Comparison of ENCODE assay signal across 1 cellular context in the genomic region with DNA sequence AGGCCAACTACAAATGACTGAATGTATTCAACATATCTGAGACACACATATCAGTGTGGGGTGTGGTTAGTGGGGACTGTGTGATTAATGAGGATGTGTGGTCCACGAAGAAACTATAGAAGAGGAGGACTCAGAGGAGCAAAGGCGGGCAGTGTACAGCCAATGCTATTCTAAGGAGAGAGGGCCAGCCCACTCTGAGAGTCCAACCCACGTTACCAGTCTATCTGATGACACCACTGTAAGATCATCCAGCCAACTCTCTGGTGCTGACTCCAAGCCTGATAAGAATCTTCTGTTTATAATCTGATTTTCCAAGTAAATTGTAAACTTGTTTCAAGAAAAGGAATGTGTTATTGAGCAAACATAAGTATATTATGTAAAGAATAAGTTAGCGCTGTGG.
TF ChIP-seq lines count a peak whose summit lies in the region.

No MANE protein-coding gene starts in this region.

TF ChIP-seq in SK-N-SH treated with all-trans-retinoic acid at 6 μM for 48 hours, 23 proteins besides CTCF, POLR2A, EP300 and RAD21 (continued from another document):
- TF ChIP-seq, protein P1, sequence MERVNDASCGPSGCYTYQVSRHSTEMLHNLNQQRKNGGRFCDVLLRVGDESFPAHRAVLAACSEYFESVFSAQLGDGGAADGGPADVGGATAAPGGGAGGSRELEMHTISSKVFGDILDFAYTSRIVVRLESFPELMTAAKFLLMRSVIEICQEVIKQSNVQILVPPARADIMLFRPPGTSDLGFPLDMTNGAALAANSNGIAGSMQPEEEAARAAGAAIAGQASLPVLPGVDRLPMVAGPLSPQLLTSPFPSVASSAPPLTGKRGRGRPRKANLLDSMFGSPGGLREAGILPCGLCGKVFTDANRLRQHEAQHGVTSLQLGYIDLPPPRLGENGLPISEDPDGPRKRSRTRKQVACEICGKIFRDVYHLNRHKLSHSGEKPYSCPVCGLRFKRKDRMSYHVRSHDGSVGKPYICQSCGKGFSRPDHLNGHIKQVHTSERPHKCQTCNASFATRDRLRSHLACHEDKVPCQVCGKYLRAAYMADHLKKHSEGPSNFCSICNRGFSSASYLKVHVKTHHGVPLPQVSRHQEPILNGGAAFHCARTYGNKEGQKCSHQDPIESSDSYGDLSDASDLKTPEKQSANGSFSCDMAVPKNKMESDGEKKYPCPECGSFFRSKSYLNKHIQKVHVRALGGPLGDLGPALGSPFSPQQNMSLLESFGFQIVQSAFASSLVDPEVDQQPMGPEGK (CRISPR knock-in tag; IDR thresholded peaks at IDR 0.05; ENCODE audit: borderline replicate concordance) = no peak
- TF ChIP-seq ZFP3 (CRISPR knock-in tag; IDR thresholded peaks at IDR 0.05) = no peak
- no peak for TF ChIP-seq ZFP30 (CRISPR knock-in tag; IDR thresholded peaks at IDR 0.05)
